ENCODE assay signal across 12 cellular contexts in the genomic region with DNA sequence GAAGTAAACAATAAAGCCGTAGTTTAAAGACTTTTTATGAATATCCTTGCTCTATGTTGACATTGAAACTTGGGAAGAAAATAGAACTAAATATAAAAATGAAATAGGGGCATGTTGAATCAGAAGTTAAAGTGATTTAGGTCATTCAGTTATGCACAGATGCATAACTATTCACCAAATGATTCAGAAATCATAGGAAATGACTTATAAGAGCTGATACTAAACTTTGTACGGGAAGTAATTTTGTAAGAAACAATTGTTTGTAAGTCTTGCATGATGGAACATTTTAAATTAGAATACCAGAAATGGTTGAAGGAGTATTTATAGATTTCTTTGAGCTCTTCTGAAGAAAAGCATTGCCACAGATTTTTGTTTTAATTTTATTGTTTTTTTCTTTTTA.
DNase-seq lines count a peak whose midpoint lies in the region; ATAC-seq and TF ChIP-seq lines count a peak whose summit lies in the region.
"Had no signal": no experiment of that assay in that cellular context is flagged by ENCODE, and none has a peak within 500 bp of the region (broad histone marks: within the 10 kb centered on the region; RNA-seq: fewer than 3 reads in every experiment).

No MANE protein-coding gene starts in this region.

- H4K20me1 ChIP-seq in PC-3 (ENCODE audit: low read length), result no peaks in the 10 kb centered on the region

- no peaks in the 10 kb centered on the region for H3K27me3 ChIP-seq in PC-3 (ENCODE audit: low read length)
- H3K27me3 ChIP-seq in left lung, result no peaks in the 10 kb centered on the region
- no peaks in the 10 kb centered on the region for H3K27me3 ChIP-seq in sigmoid colon

- H3K4me2 ChIP-seq in PC-3 (ENCODE audit: low read length), result no peak overlapping the region

- ATAC-seq in PC-3 (peak; percentile 18; the same call in 1 of the 2 replicates), left lung (no peak)
- ATAC-seq: GM12878 had no signal

- DNase-seq in PC-3, result peak; percentile 21
- DNase-seq in dermis blood vessel endothelial cell, result peak; percentile 71
- peak; percentile 30 for DNase-seq in fibroblast of mammary gland (ENCODE audit: low read depth)
- no peak for DNase-seq in left lung
- DNase-seq in mucosa of gallbladder (ENCODE audit: low spot score), result no peak
- no peak for DNase-seq in NOMO-1 treated with DMSO at 0.1 percent for 48 hours (lab: John Stamatoyannopoulos, UW; ENCODE audit: unreplicated experiment)
- no peak for DNase-seq in sigmoid colon
- DNase-seq: C1 segment of cervical spinal cord; CD4-positive, alpha-beta memory T cell; DMS79; GM23248 had no signal

- peak overlapping the region; percentile 26 for H3K27ac ChIP-seq in PC-3 (ENCODE audit: low read length)
- no peak overlapping the region for H3K27ac ChIP-seq in left lung
- no peak overlapping the region for H3K27ac ChIP-seq in sigmoid colon
- H3K27ac ChIP-seq: GM23248 had no signal

- no TSS peak for BruUV-seq in PC-3 (replicated peaks; lab: Mats Ljungman, UMichigan)

- H3K9me2 ChIP-seq in PC-3 (replicated peaks; ENCODE audit: low read length), result no peaks in the 10 kb centered on the region

- H2AFZ ChIP-seq in PC-3 (ENCODE audit: low read length), result no peak overlapping the region
- H2AFZ ChIP-seq: GM23248 had no signal

- POLR2A ChIA-PET in PC-3 (lab: Charles Lee; ENCODE audit: unreplicated experiment), result no interaction called here

- H3K9me3 ChIP-seq in PC-3 (ENCODE audit: low read length) (no peaks in the 10 kb centered on the region), left lung (no peaks in the 10 kb centered on the region), sigmoid colon (no peaks in the 10 kb centered on the region)

- no peak for TF ChIP-seq POLR2A in sigmoid colon (IDR thresholded peaks at IDR 0.05)

- H3K36me3 ChIP-seq in PC-3 (ENCODE audit: low read depth, low read length) (no peaks in the 10 kb centered on the region), left lung (no peaks in the 10 kb centered on the region), sigmoid colon (no peaks in the 10 kb centered on the region)

- no peak for TF ChIP-seq EP300 in sigmoid colon (IDR thresholded peaks at IDR 0.05)

- intact Hi-C loops in PC-3 (cut with micrococcal nuclease), result no loop called here
- intact Hi-C loops in left lung (cut with DNase I), result no loop called here
- intact Hi-C loops in sigmoid colon (cut with DNase I), result no loop called here

- no peaks in the 10 kb centered on the region for H3K79me2 ChIP-seq in PC-3 (ENCODE audit: low read length)

- TF ChIP-seq CTCF in PC-3 (conservative IDR thresholded peaks at IDR 0.05; ENCODE audit: low read depth, low read length) (no peak), fibroblast of mammary gland (conservative IDR thresholded peaks at IDR 0.05; ENCODE audit: control insufficient read depth, insufficient read depth, low read depth, low read length) (no peak), left lung (IDR thresholded peaks at IDR 0.05) (no peak), sigmoid colon (IDR thresholded peaks at IDR 0.05) (no peak)

- H3K4me3 ChIP-seq in PC-3 (ENCODE audit: low read length) (no peak overlapping the region), fibroblast of mammary gland (ENCODE audit: control insufficient read depth, low read depth, low read length) (no peak overlapping the region), left lung (no peak overlapping the region), sigmoid colon (no peak overlapping the region)
- H3K4me3 ChIP-seq: GM12878, GM23248 had no signal

- CTCF ChIA-PET in PC-3 (lab: Charles Lee), result no interaction called here

- H3K4me1 ChIP-seq in PC-3 (ENCODE audit: insufficient read depth, low read length) (peaks cover 17% of the 10 kb centered on the region), left lung (no peaks in the 10 kb centered on the region), sigmoid colon (peaks cover 0 to 7% (median 2%) of the 10 kb centered on the region in 4 donors)

- H3F3A ChIP-seq in PC-3 (ENCODE audit: low read length, unreplicated experiment), result no peaks in the 10 kb centered on the region

- 64 to 73% methylated on average over 2 of the region's 2 CpGs for WGBS in sigmoid colon, 2 donors

- H3K9ac ChIP-seq in PC-3 (ENCODE audit: low read length), result no peak overlapping the region
- H3K9ac ChIP-seq: GM23248 had no signal

Comparison
In these comparisons a context has a peak if more than half of its experiments do, and no peak if none do; other contexts are left out.
1. DNase-seq: peak in PC-3 (single experiment), dermis blood vessel endothelial cell (single experiment) and fibroblast of mammary gland (single experiment); none in left lung (0 of 2), mucosa of gallbladder (single experiment), NOMO-1 treated with DMSO at 0.1 percent for 48 hours (single experiment) and sigmoid colon (single experiment).